Comparison of ENCODE assay signal across 8 cellular contexts in the genomic region with DNA sequence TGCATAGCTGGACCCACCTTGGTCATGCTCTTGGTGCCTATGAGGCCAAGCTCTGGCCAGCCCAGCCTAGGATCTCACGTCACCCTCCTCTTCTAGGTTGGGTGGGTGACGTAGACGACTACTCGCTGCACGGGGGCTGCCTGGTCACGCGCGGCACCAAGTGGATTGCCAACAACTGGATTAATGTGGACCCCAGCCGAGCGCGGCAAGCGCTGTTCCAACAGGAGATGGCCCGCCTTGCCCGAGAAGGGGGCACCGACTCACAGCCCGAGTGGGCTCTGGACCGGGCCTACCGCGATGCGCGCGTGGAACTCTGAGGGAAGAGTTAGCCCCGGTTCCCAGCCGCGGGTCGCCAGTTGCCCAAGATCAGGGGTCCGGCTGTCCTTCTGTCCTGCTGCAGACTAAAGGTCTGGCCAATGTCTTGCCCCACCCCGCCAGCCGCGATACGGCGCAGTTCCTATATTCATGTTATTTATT. TPM values are rescaled to one million over a fixed set of nuclear protein-coding genes. Genes with fewer than 3 reads are reported as not detected.
DNase-seq lines count a peak whose midpoint lies in the region; ATAC-seq and TF ChIP-seq lines count a peak whose summit lies in the region.

No MANE protein-coding gene starts in this region.

- intact Hi-C loops in tibial artery (cut with DNase I; ENCODE audit: low total_unique reads) = no loop called here

- peaks cover 0 to 14% of the 10 kb centered on the region in 2 donors for H3K4me1 ChIP-seq in lung (ENCODE audit: control insufficient read depth in 2 of 2, insufficient read depth in 2 of 2, low read length in 2 of 2)
- peaks cover 0 to 18% (median 17%) of the 10 kb centered on the region in 4 donors for H3K4me1 ChIP-seq in tibial artery

- H3K27ac ChIP-seq in cingulate gyrus (ENCODE audit: low read depth, low read length) = peak overlapping the region; percentile 98
- peak overlapping the region; percentile 92 to 96 for H3K27ac ChIP-seq in lung (ENCODE audit: low read depth in 1 of 2, low read length in 1 of 2)
- H3K27ac ChIP-seq in tibial artery = peak overlapping the region; percentile 92 to 97

- no peaks in the 10 kb centered on the region for H3K27me3 ChIP-seq in MG63
- H3K27me3 ChIP-seq in lung (ENCODE audit: control insufficient read depth, insufficient read depth) = no peaks in the 10 kb centered on the region
- no peaks in the 10 kb centered on the region for H3K27me3 ChIP-seq in tibial artery

- WGBS in lung, 2 donors = 2% methylated on average over 32 of the region's 32 CpGs

- no peaks in the 10 kb centered on the region for H3K36me3 ChIP-seq in MG63
- peaks cover 0 to 3% of the 10 kb centered on the region in 2 donors for H3K36me3 ChIP-seq in lung (ENCODE audit: control insufficient read depth in 2 of 2, insufficient read depth in 2 of 2, low read length in 2 of 2)
- H3K36me3 ChIP-seq in tibial artery = peaks cover 0 to 38% (median 6%) of the 10 kb centered on the region in 3 donors

- no peak for ATAC-seq in lung (ENCODE audit: insufficient read depth, low FRiP score)
- ATAC-seq in HG03175 (IDR thresholded peaks at IDR 0.05; ENCODE audit: unreplicated experiment) = no peak

- H3K9me3 ChIP-seq in MG63 = no peaks in the 10 kb centered on the region
- no peaks in the 10 kb centered on the region for H3K9me3 ChIP-seq in lung (ENCODE audit: control insufficient read depth in 2 of 2, insufficient read depth in 1 of 2, low read length in 1 of 2)
- H3K9me3 ChIP-seq in tibial artery = no peaks in the 10 kb centered on the region

- H3K4me3 ChIP-seq in MG63 (peak overlapping the region; percentile 73), lung (peak overlapping the region; percentile 71), tibial artery (peak overlapping the region; percentile 72 to 77)

- TF ChIP-seq CTCF in lung (IDR thresholded peaks at IDR 0.05; ENCODE audit: control extremely low read depth, extremely low read depth) (no peak), tibial artery (IDR thresholded peaks at IDR 0.05) (no peak)

- DNase-seq in DMS53 (lab: John Stamatoyannopoulos, UW) (peak; percentile 47), DMS53 treated with DMSO at 0.1 percent for 48 hours (lab: John Stamatoyannopoulos, UW; ENCODE audit: unreplicated experiment) (no peak), MG63 (no peak), lung (ENCODE audit: low spot score) (no peak), tibial artery (peak; percentile 40 to 85), foreskin melanocyte (no peak)

RNA-seq across cellular contexts. Expression of gene WDR6, which starts 0.6 kb away (rescaled TPM):
- total RNA-seq in MG63 (2014; rRNA removed; shearing (Covaris generic); ENCODE audit: low replicate concordance) = 72.7 and 77.2 TPM in 2 replicates
- 100 to 1,000 TPM in 1 of 2 donors, 10 to 100 TPM in 1; 88.7 to 138 TPM for total RNA-seq in lung
- polyA plus RNA-seq in lung = 100 to 1,000 TPM in 1 of 2 donors, 10 to 100 TPM in 1; 80.3 to 130 TPM

RNA-seq across cellular contexts. Expression of gene DALRD3, which starts 11.8 kb away (rescaled TPM):
- total RNA-seq in MG63 (2014; rRNA removed; shearing (Covaris generic); ENCODE audit: low replicate concordance) = 15.9 and 18.6 TPM in 2 replicates
- 10 to 100 TPM; 37.7 to 39.5 TPM for total RNA-seq in lung
- polyA plus RNA-seq in lung = 10 to 100 TPM; 24.3 to 28.8 TPM

RNA-seq across cellular contexts. Expression of gene NDUFAF3, which starts 15.3 kb away (rescaled TPM):
- total RNA-seq in MG63 (2014; rRNA removed; shearing (Covaris generic); ENCODE audit: low replicate concordance) = 37.8 and 91.3 TPM in 2 replicates
- total RNA-seq in lung = 100 to 1,000 TPM in 1 of 2 donors, 10 to 100 TPM in 1; 49.9 to 115 TPM
- 100 to 1,000 TPM; 105 to 143 TPM for polyA plus RNA-seq in lung

RNA-seq across cellular contexts. Expression of gene P4HTM, which starts 16.6 kb away (rescaled TPM):
- not detected in 2 replicates for total RNA-seq in MG63 (2014; rRNA removed; shearing (Covaris generic); ENCODE audit: low replicate concordance)
- 10 to 100 TPM; 58.8 to 66.4 TPM for total RNA-seq in lung
- polyA plus RNA-seq in lung = 10 to 100 TPM; 36.0 to 36.2 TPM

RNA-seq across cellular contexts. Expression of gene IMPDH2, which starts 22.6 kb away (rescaled TPM):
- total RNA-seq in MG63 (2014; rRNA removed; shearing (Covaris generic); ENCODE audit: low replicate concordance) = 304 and 356 TPM in 2 replicates
- total RNA-seq in lung = 100 to 1,000 TPM; 166 to 216 TPM
- 100 to 1,000 TPM; 129 to 154 TPM for polyA plus RNA-seq in lung

Comparison
In these comparisons a context has a peak if more than half of its experiments do, and no peak if none do; other contexts are left out.
1. DNase-seq: peak in DMS53 (single experiment) and tibial artery (2 of 2); none in DMS53 treated with DMSO at 0.1 percent for 48 hours (single experiment), MG63 (single experiment), lung (single experiment) and foreskin melanocyte (single experiment).
2. Peak in every context shown above with its lines, with median percentiles within 50 percentile points of each other: H3K4me3 ChIP-seq and H3K27ac ChIP-seq.